29 cellular contexts compared by ENCODE assay signal in genomic region chr17:79129523-79129922, GRCh38.
"Had no signal": no experiment of that assay in that cellular context is flagged by ENCODE, and none has a peak within 500 bp of the region (broad histone marks: within the 10 kb centered on the region; RNA-seq: fewer than 3 reads in every experiment).

No MANE protein-coding gene starts in this region.

- H3K9me3 ChIP-seq: ovary, psoas muscle, right lobe of liver, sigmoid colon, thoracic aorta, thyroid gland, upper lobe of left lung, vagina had no signal

- H3K36me3 ChIP-seq: ovary, right lobe of liver, stomach, thoracic aorta, thyroid gland, tibial nerve, upper lobe of left lung, vagina had no signal

- ATAC-seq: natural killer cell treated with Interleukin-12 subunit alpha and Interleukin-12 subunit beta and Interleukin-15 and Interleukin-18, amount 100 ng/mL, for 72 hours; psoas muscle; right cardiac atrium; right lobe of liver; stimulated activated effector memory CD8-positive, alpha-beta T cell treated with anti-CD3 and anti-CD28 coated beads, Interleukin-12 subunit alpha, Interleukin-12 subunit beta, amount 100 ng/mL, for 72 hours; stimulated activated naive B cell treated with anti-CD40 and anti-IgM and Interleukin-4, amounts not matched to agents 10 μg/mL and 1 μg/mL and 100 μg/mL, for 72 hours had no signal

- H3K9me3 Mint-ChIP-seq: natural killer cell treated with Interleukin-12 subunit alpha and Interleukin-12 subunit beta and Interleukin-15 and Interleukin-18, amount 100 ng/mL, for 72 hours; nephron progenitor cell; neural crest cell; stimulated activated effector memory CD8-positive, alpha-beta T cell treated with anti-CD3 and anti-CD28 coated beads, Interleukin-12 subunit alpha, Interleukin-12 subunit beta, amount 100 ng/mL, for 72 hours; stimulated activated naive B cell treated with anti-CD40 and anti-IgM and Interleukin-4, amounts not matched to agents 10 μg/mL and 1 μg/mL and 100 μg/mL, for 72 hours; stimulated activated naive CD8-positive, alpha-beta T cell treated with anti-CD3 and anti-CD28 coated beads, Interleukin-15, Interleukin-2, amounts not matched to agents 100 ng/mL and 50 ng/mL, for 24 hours had no signal

- H2AFZ ChIP-seq: parathyroid adenoma had no signal

- H3K9ac ChIP-seq: parathyroid adenoma had no signal

- H3K79me2 ChIP-seq: parathyroid adenoma had no signal

- H3K4me3 ChIP-seq: ovary, psoas muscle, right lobe of liver, sigmoid colon, stomach, thoracic aorta, thyroid gland, tibial nerve, upper lobe of left lung, vagina had no signal

- DNase-seq: nephron progenitor cell; occipital lobe; ovary; posterior cingulate gyrus; psoas muscle; right cardiac atrium; right lobe of liver; sigmoid colon; small intestine; stimulated activated CD4-positive, alpha-beta T cell treated with anti-CD3 and anti-CD28 coated beads, Interleukin-15, amount 100 ng/mL, for 24 hours; stimulated activated CD4-positive, alpha-beta T cell treated with anti-CD3 and anti-CD28 coated beads, Interleukin-2, amount 100 ng/mL, for 24 hours; stimulated activated CD4-positive, alpha-beta T cell treated with anti-CD3 and anti-CD28 coated beads, Interleukin-2, amount 100 ng/mL, for 48 hours; stimulated activated CD4-positive, alpha-beta T cell treated with anti-CD3 and anti-CD28 coated beads, Interleukin-4, amount 100 ng/mL, for 24 hours; stimulated activated naive B cell treated with anti-CD40 and anti-IgM and Interleukin-4, amounts not matched to agents 10 μg/mL and 1 μg/mL and 100 μg/mL, for 72 hours; stimulated activated naive CD4-positive, alpha-beta T cell treated with Interleukin-2 at 50 U/mL for 16 hours; stomach; thyroid gland; trophoblast cell had no signal

- H3K27ac ChIP-seq: ovary, parathyroid adenoma, psoas muscle, right lobe of liver, sigmoid colon, stomach, thoracic aorta, thyroid gland, tibial nerve, upper lobe of left lung, vagina had no signal

- H3K27ac Mint-ChIP-seq: natural killer cell treated with Interleukin-12 subunit alpha and Interleukin-12 subunit beta and Interleukin-15 and Interleukin-18, amount 100 ng/mL, for 72 hours; nephron progenitor cell; progenitor cell of endocrine pancreas; stimulated activated effector memory CD8-positive, alpha-beta T cell treated with anti-CD3 and anti-CD28 coated beads, Interleukin-12 subunit alpha, Interleukin-12 subunit beta, amount 100 ng/mL, for 72 hours; stimulated activated naive B cell treated with anti-CD40 and anti-IgM and Interleukin-4, amounts not matched to agents 10 μg/mL and 1 μg/mL and 100 μg/mL, for 72 hours; stimulated activated naive CD8-positive, alpha-beta T cell treated with anti-CD3 and anti-CD28 coated beads, Interleukin-15, Interleukin-2, amounts not matched to agents 100 ng/mL and 50 ng/mL, for 24 hours had no signal

- H3K27me3 ChIP-seq: ovary, right lobe of liver, sigmoid colon, thyroid gland, vagina had no signal

- H3K36me3 Mint-ChIP-seq: natural killer cell treated with Interleukin-12 subunit alpha and Interleukin-12 subunit beta and Interleukin-15 and Interleukin-18, amount 100 ng/mL, for 72 hours; stimulated activated effector memory CD8-positive, alpha-beta T cell treated with anti-CD3 and anti-CD28 coated beads, Interleukin-12 subunit alpha, Interleukin-12 subunit beta, amount 100 ng/mL, for 72 hours; stimulated activated naive B cell treated with anti-CD40 and anti-IgM and Interleukin-4, amounts not matched to agents 10 μg/mL and 1 μg/mL and 100 μg/mL, for 72 hours had no signal

- FAIRE-seq: small intestine, urothelium cell line had no signal

- H3K4me1 ChIP-seq: psoas muscle, right lobe of liver, thyroid gland, tibial nerve, upper lobe of left lung, vagina had no signal

- H3K4me3 Mint-ChIP-seq: natural killer cell treated with Interleukin-12 subunit alpha and Interleukin-12 subunit beta and Interleukin-15 and Interleukin-18, amount 100 ng/mL, for 72 hours; nephron progenitor cell; neural crest cell; stimulated activated effector memory CD8-positive, alpha-beta T cell treated with anti-CD3 and anti-CD28 coated beads, Interleukin-12 subunit alpha, Interleukin-12 subunit beta, amount 100 ng/mL, for 72 hours; stimulated activated naive B cell treated with anti-CD40 and anti-IgM and Interleukin-4, amounts not matched to agents 10 μg/mL and 1 μg/mL and 100 μg/mL, for 72 hours; stimulated activated naive CD8-positive, alpha-beta T cell treated with anti-CD3 and anti-CD28 coated beads, Interleukin-15, Interleukin-2, amounts not matched to agents 100 ng/mL and 50 ng/mL, for 24 hours had no signal

- H3K4me1 Mint-ChIP-seq: neural crest cell; stimulated activated effector memory CD8-positive, alpha-beta T cell treated with anti-CD3 and anti-CD28 coated beads, Interleukin-12 subunit alpha, Interleukin-12 subunit beta, amount 100 ng/mL, for 72 hours; stimulated activated naive B cell treated with anti-CD40 and anti-IgM and Interleukin-4, amounts not matched to agents 10 μg/mL and 1 μg/mL and 100 μg/mL, for 72 hours had no signal
